ENCODE assay signal across 1 cellular context in genomic region chr2:27205206-27205605, GRCh38.
TF ChIP-seq lines count a peak whose summit lies in the region.

No MANE protein-coding gene starts in this region.

TF ChIP-seq in IMR-90, 13 proteins besides CTCF, POLR2A, EP300 and RAD21:
- TF ChIP-seq RCOR1 (IDR thresholded peaks at IDR 0.05; ENCODE audit: insufficient replicate concordance, low read length): no peak
- TF ChIP-seq CEBPB (IDR thresholded peaks at IDR 0.05; ENCODE audit: low read depth, low read length): no peak
- TF ChIP-seq CHD1 (IDR thresholded peaks at IDR 0.05; ENCODE audit: low read depth, low read length): no peak
- TF ChIP-seq MAFK (IDR thresholded peaks at IDR 0.05; ENCODE audit: low read depth, low read length): no peak
